ENCODE assay signal across 8 cellular contexts in genomic region chr2:240435955-240436625, GRCh38. TPM values are rescaled to one million over a fixed set of nuclear protein-coding genes. Genes with fewer than 3 reads are reported as not detected.
DNase-seq lines count a peak whose midpoint lies in the region; FAIRE-seq and TF ChIP-seq lines count a peak whose summit lies in the region.

No MANE protein-coding gene starts in this region.

- H3K27ac ChIP-seq in SU-DHL-6 (ENCODE audit: low read depth, low read length), result no peak overlapping the region

- TF ChIP-seq POLR2A in H54 (IDR thresholded peaks at IDR 0.05; ENCODE audit: low read depth, low read length), result no peak

- peaks cover 45% of the 10 kb centered on the region for H3K36me3 Mint-ChIP-seq in Calu3 (ENCODE audit: insufficient read depth, unreplicated experiment)
- H3K36me3 Mint-ChIP-seq in osteocyte (ENCODE audit: unreplicated experiment), result no peaks in the 10 kb centered on the region

- H3K27me3 ChIP-seq in SU-DHL-6 (ENCODE audit: low read length), result no peaks in the 10 kb centered on the region

- H4K20me1 ChIP-seq in SU-DHL-6 (ENCODE audit: low read depth, low read length), result no peaks in the 10 kb centered on the region

- no peaks in the 10 kb centered on the region for H3F3A ChIP-seq in SU-DHL-6 (ENCODE audit: insufficient read depth)

- DNase-seq in Calu3 (no peak), H54 (ENCODE audit: insufficient read length, low spot score) (peak; percentile 55), fibroblast of pulmonary artery (ENCODE audit: low read depth) (peak; percentile 8), osteocyte (ENCODE audit: extremely low spot score, unreplicated experiment) (no peak), nucleus accumbens (lab: John Stamatoyannopoulos, UW) (no peak), SKM-1 treated with dmso at 0.1 percent for 144 hours (lab: John Stamatoyannopoulos, UW; ENCODE audit: unreplicated experiment) (no peak), GM13976 (ENCODE audit: low spot score) (no peak)

- intact Hi-C loops in Calu3 (cut with micrococcal nuclease; ENCODE audit: unreplicated experiment), result loop anchor here (10.0 kb wide), 1 partner anchor 131 kb away; no protein-coding TSS in a partner anchor

- H3K9me3 Mint-ChIP-seq in Calu3 (ENCODE audit: low read depth, unreplicated experiment) (no peaks in the 10 kb centered on the region), osteocyte (ENCODE audit: unreplicated experiment) (no peaks in the 10 kb centered on the region)

- H3K4me3 ChIP-seq in SU-DHL-6 (ENCODE audit: insufficient read depth, low read length, poor library complexity, severe bottlenecking) (peak overlapping the region; percentile 36), fibroblast of pulmonary artery (replicated peaks; ENCODE audit: low read depth, low read length) (peak overlapping the region; percentile 63)

- H3K4me2 ChIP-seq in SU-DHL-6 (ENCODE audit: low read depth, low read length, poor library complexity, severe bottlenecking), result peak overlapping the region; percentile 46

- CTCF ChIA-PET in Calu3 (lab: Charles Lee), result interaction anchor here (0.6 to 0.8 kb wide), 3 partner anchors 55 to 203 kb away, joined by 3 to 5 read pairs (median 3); no protein-coding TSS in a partner anchor

- H3K27ac Mint-ChIP-seq in Calu3 (ENCODE audit: unreplicated experiment) (no peak overlapping the region), osteocyte (ENCODE audit: unreplicated experiment) (peak overlapping the region; percentile 57)

- TF ChIP-seq CTCF in Calu3 (IDR thresholded peaks at IDR 0.05; ENCODE audit: unreplicated experiment), result no peak
- no peak for TF ChIP-seq CTCF in SU-DHL-6 (IDR thresholded peaks at IDR 0.05; ENCODE audit: insufficient read depth, low read length, poor library complexity, severe bottlenecking)
- no peak for TF ChIP-seq CTCF in fibroblast of pulmonary artery (IDR thresholded peaks at IDR 0.05; ENCODE audit: low read length, missing control alignments)
- no peak for TF ChIP-seq CTCF in osteocyte (IDR thresholded peaks at IDR 0.05)
- no peak for TF ChIP-seq CTCF in GM13976 (IDR thresholded peaks at IDR 0.05; ENCODE audit: borderline replicate concordance, control extremely low read depth, extremely low read depth, insufficient read depth, missing control alignments)

- H3K27me3 Mint-ChIP-seq in Calu3 (ENCODE audit: unreplicated experiment) (peaks cover 14% of the 10 kb centered on the region), osteocyte (ENCODE audit: unreplicated experiment) (no peaks in the 10 kb centered on the region)

- FAIRE-seq in H54 (lab: Jason Lieb, UNC), result no peak

- H2AFZ ChIP-seq in SU-DHL-6 (ENCODE audit: low read depth, low read length, severe bottlenecking), result no peak overlapping the region

- H3K9ac ChIP-seq in SU-DHL-6 (ENCODE audit: low read length), result peak overlapping the region; percentile 29; the same call in 1 of the 2 replicates

- no peaks in the 10 kb centered on the region for H3K36me3 ChIP-seq in SU-DHL-6 (ENCODE audit: low read length)

- BruUV-seq in Calu3 (replicated peaks; lab: Mats Ljungman, UMichigan), result no TSS peak

- no peaks in the 10 kb centered on the region for H3K9me3 ChIP-seq in SU-DHL-6 (ENCODE audit: insufficient read depth, low read length)

- H3K4me3 Mint-ChIP-seq in Calu3 (ENCODE audit: low read depth, unreplicated experiment) (peak overlapping the region; percentile 75), osteocyte (ENCODE audit: unreplicated experiment) (peak overlapping the region; percentile 74)

- H3K4me1 Mint-ChIP-seq in Calu3 (ENCODE audit: low read depth, unreplicated experiment), result peaks cover 21% of the 10 kb centered on the region
- peaks cover 30% of the 10 kb centered on the region for H3K4me1 Mint-ChIP-seq in osteocyte (ENCODE audit: unreplicated experiment)

- in situ Hi-C loops in GM13976 (cut with MboI; ENCODE audit: low sequenced_read_pairs, unreplicated experiment), result loop anchor here (25.0 kb wide), 2 partner anchors 199 to 274 kb away; no protein-coding TSS in a partner anchor

- no peaks in the 10 kb centered on the region for H3K79me2 ChIP-seq in SU-DHL-6 (ENCODE audit: insufficient read depth, low read length)

- H3K9me2 ChIP-seq in SU-DHL-6 (replicated peaks; ENCODE audit: insufficient read depth, low read length), result no peaks in the 10 kb centered on the region

RNA-seq across cellular contexts. Expression of gene GPC1, which starts 0.6 kb away (rescaled TPM):
- 41.8 and 51.5 TPM in 2 replicates for total RNA-seq in Calu3 (2022)
- 148 and 149 TPM in 2 replicates for total RNA-seq in osteocyte

Comparison
In these comparisons a context has a peak if more than half of its experiments do, and no peak if none do; other contexts are left out.
1. DNase-seq: peak in H54 (single experiment) and fibroblast of pulmonary artery (single experiment); none in Calu3 (single experiment), osteocyte (single experiment), nucleus accumbens (0 of 56), SKM-1 treated with dmso at 0.1 percent for 144 hours (single experiment) and GM13976 (single experiment).